Comparison of ENCODE assay signal across 18 cellular contexts in the genomic region with DNA sequence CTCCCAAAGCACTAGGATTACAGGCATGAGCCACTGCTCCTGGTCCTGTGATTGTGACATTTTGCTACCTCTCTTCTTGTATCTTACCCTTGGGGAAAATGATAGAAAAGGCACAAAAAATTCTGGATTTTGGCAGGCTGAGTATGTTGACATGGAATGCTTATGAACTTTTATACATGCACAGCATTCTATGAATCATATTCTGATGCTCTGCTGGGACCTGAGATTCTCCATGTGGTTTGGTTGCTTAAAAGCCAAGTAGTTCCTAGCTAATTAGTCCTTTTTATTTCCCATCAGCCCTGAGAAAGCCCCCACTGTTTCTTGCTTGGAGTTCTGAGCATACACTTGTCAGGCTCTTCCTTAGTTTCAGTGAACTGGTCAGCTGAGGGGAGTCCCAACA.
A peak's percentile ranks its signal among the peaks of the same experiment; 100 is the strongest.
DNase-seq lines count a peak whose midpoint lies in the region; ATAC-seq, FAIRE-seq and TF ChIP-seq lines count a peak whose summit lies in the region.
"Had no signal": no experiment of that assay in that cellular context is flagged by ENCODE, and none has a peak within 500 bp of the region (broad histone marks: within the 10 kb centered on the region; RNA-seq: fewer than 3 reads in every experiment).

No MANE protein-coding gene starts in this region.

- H3K4me3 ChIP-seq in adipocyte (ENCODE audit: low read length), result no peak overlapping the region
- H3K4me3 ChIP-seq: PC-9 had no signal

- H3K36me3 ChIP-seq in adipocyte (ENCODE audit: control insufficient read depth, insufficient read depth, low read length, severe bottlenecking), result no peaks in the 10 kb centered on the region

- H3K4me1 ChIP-seq in adipocyte (ENCODE audit: control insufficient read depth, insufficient read depth, low read length), result peaks cover 31% of the 10 kb centered on the region

- DNase-seq in AG08395 (ENCODE audit: low spot score) (peak; percentile 52), GM03348 (ENCODE audit: low spot score) (peak; percentile 42), adipocyte (ENCODE audit: low read depth) (peak; percentile 61), fibroblast of peridontal ligament (ENCODE audit: extremely low read depth) (peak; percentile 87), NCI-H345 (lab: John Stamatoyannopoulos, UW) (no peak), LoVo (ENCODE audit: low spot score) (no peak), D721Med (ENCODE audit: insufficient read length, low spot score) (no peak)
- DNase-seq: 8988T, DMS79, H7, KG1, MM.1S, NCI-H1105, NCI-H1694 treated with DMSO at 0.1 percent for 48 hours, NCI-H446, NCI-H748 treated with DMSO at 0.1 percent for 48 hours, PC-9 had no signal

- no peak for ATAC-seq in GM19452 (IDR thresholded peaks at IDR 0.05; ENCODE audit: unreplicated experiment)

- H3K9me3 ChIP-seq in adipocyte (ENCODE audit: control insufficient read depth, low read length), result no peaks in the 10 kb centered on the region

- FAIRE-seq in D721Med (lab: Jason Lieb, UNC), result no peak

- no peak for TF ChIP-seq CTCF in D721Med (IDR thresholded peaks at IDR 0.05; ENCODE audit: insufficient read depth, missing control alignments)

- H3K9ac ChIP-seq in adipocyte (ENCODE audit: low read length), result no peak overlapping the region

- peaks cover 10% of the 10 kb centered on the region for H3K27me3 ChIP-seq in adipocyte (replicated peaks; ENCODE audit: control insufficient read depth, insufficient read depth, low read length)

Comparison
In these comparisons a context has a peak if more than half of its experiments do, and no peak if none do; other contexts are left out.
1. DNase-seq: peak in AG08395 (single experiment), GM03348 (single experiment), adipocyte (single experiment) and fibroblast of peridontal ligament (single experiment); none in NCI-H345 (single experiment), LoVo (single experiment) and D721Med (single experiment).